28 cellular contexts compared by ENCODE assay signal in genomic region chr7:157726764-157727163, GRCh38.
"Had no signal": no experiment of that assay in that cellular context is flagged by ENCODE, and none has a peak within 500 bp of the region (broad histone marks: within the 10 kb centered on the region; RNA-seq: fewer than 3 reads in every experiment).

No MANE protein-coding gene starts in this region.

- H3K36me3 ChIP-seq: ovary, right lobe of liver, sigmoid colon, stomach, thoracic aorta, thyroid gland, tibial nerve, upper lobe of left lung, vagina had no signal

- H3K27ac ChIP-seq: ovary, parathyroid adenoma, psoas muscle, right lobe of liver, sigmoid colon, stomach, thoracic aorta, thyroid gland, tibial nerve, upper lobe of left lung, vagina had no signal

- H3K4me1 Mint-ChIP-seq: stimulated activated effector memory CD8-positive, alpha-beta T cell treated with anti-CD3 and anti-CD28 coated beads, Interleukin-12 subunit alpha, Interleukin-12 subunit beta, amount 100 ng/mL, for 72 hours; stimulated activated naive B cell treated with anti-CD40 and anti-IgM and Interleukin-4, amounts not matched to agents 10 μg/mL and 1 μg/mL and 100 μg/mL, for 72 hours had no signal

- H3K4me3 ChIP-seq: ovary, psoas muscle, right lobe of liver, sigmoid colon, stomach, thoracic aorta, thyroid gland, tibial nerve, upper lobe of left lung, vagina had no signal

- H3K27me3 ChIP-seq: ovary, right lobe of liver, sigmoid colon, thyroid gland, upper lobe of left lung, vagina had no signal

- DNase-seq: nephron progenitor cell; occipital lobe; ovary; psoas muscle; right lobe of liver; sigmoid colon; small intestine; stimulated activated CD4-positive, alpha-beta T cell treated with anti-CD3 and anti-CD28 coated beads, Interleukin-15, amount 100 ng/mL, for 24 hours; stimulated activated CD4-positive, alpha-beta T cell treated with anti-CD3 and anti-CD28 coated beads, Interleukin-2, amount 100 ng/mL, for 24 hours; stimulated activated CD4-positive, alpha-beta T cell treated with anti-CD3 and anti-CD28 coated beads, Interleukin-2, amount 100 ng/mL, for 48 hours; stimulated activated CD4-positive, alpha-beta T cell treated with anti-CD3 and anti-CD28 coated beads, Interleukin-4, amount 100 ng/mL, for 24 hours; stimulated activated naive B cell treated with anti-CD40 and anti-IgM and Interleukin-4, amounts not matched to agents 10 μg/mL and 1 μg/mL and 100 μg/mL, for 72 hours; stimulated activated naive CD4-positive, alpha-beta T cell treated with Interleukin-2 at 50 U/mL for 16 hours; stomach; thyroid gland; trophoblast cell; upper lobe of left lung had no signal

- H3K9me3 Mint-ChIP-seq: natural killer cell treated with Interleukin-12 subunit alpha and Interleukin-12 subunit beta and Interleukin-15 and Interleukin-18, amount 100 ng/mL, for 72 hours; nephron progenitor cell; neural crest cell; stimulated activated effector memory CD8-positive, alpha-beta T cell treated with anti-CD3 and anti-CD28 coated beads, Interleukin-12 subunit alpha, Interleukin-12 subunit beta, amount 100 ng/mL, for 72 hours; stimulated activated naive CD8-positive, alpha-beta T cell treated with anti-CD3 and anti-CD28 coated beads, Interleukin-15, Interleukin-2, amounts not matched to agents 100 ng/mL and 50 ng/mL, for 24 hours had no signal

- H3K79me2 ChIP-seq: parathyroid adenoma had no signal

- H2AFZ ChIP-seq: parathyroid adenoma had no signal

- H3K9me3 ChIP-seq: ovary, psoas muscle, right lobe of liver, sigmoid colon, stomach, thoracic aorta, thyroid gland, tibial nerve, upper lobe of left lung, vagina had no signal

- H3K36me3 Mint-ChIP-seq: natural killer cell treated with Interleukin-12 subunit alpha and Interleukin-12 subunit beta and Interleukin-15 and Interleukin-18, amount 100 ng/mL, for 72 hours; stimulated activated effector memory CD8-positive, alpha-beta T cell treated with anti-CD3 and anti-CD28 coated beads, Interleukin-12 subunit alpha, Interleukin-12 subunit beta, amount 100 ng/mL, for 72 hours; stimulated activated naive B cell treated with anti-CD40 and anti-IgM and Interleukin-4, amounts not matched to agents 10 μg/mL and 1 μg/mL and 100 μg/mL, for 72 hours had no signal

- H3K27ac Mint-ChIP-seq: natural killer cell treated with Interleukin-12 subunit alpha and Interleukin-12 subunit beta and Interleukin-15 and Interleukin-18, amount 100 ng/mL, for 72 hours; progenitor cell of endocrine pancreas; stimulated activated effector memory CD8-positive, alpha-beta T cell treated with anti-CD3 and anti-CD28 coated beads, Interleukin-12 subunit alpha, Interleukin-12 subunit beta, amount 100 ng/mL, for 72 hours; stimulated activated naive B cell treated with anti-CD40 and anti-IgM and Interleukin-4, amounts not matched to agents 10 μg/mL and 1 μg/mL and 100 μg/mL, for 72 hours had no signal

- H3K4me3 Mint-ChIP-seq: natural killer cell treated with Interleukin-12 subunit alpha and Interleukin-12 subunit beta and Interleukin-15 and Interleukin-18, amount 100 ng/mL, for 72 hours; nephron progenitor cell; neural crest cell; stimulated activated effector memory CD8-positive, alpha-beta T cell treated with anti-CD3 and anti-CD28 coated beads, Interleukin-12 subunit alpha, Interleukin-12 subunit beta, amount 100 ng/mL, for 72 hours; stimulated activated naive B cell treated with anti-CD40 and anti-IgM and Interleukin-4, amounts not matched to agents 10 μg/mL and 1 μg/mL and 100 μg/mL, for 72 hours; stimulated activated naive CD8-positive, alpha-beta T cell treated with anti-CD3 and anti-CD28 coated beads, Interleukin-15, Interleukin-2, amounts not matched to agents 100 ng/mL and 50 ng/mL, for 24 hours had no signal

- FAIRE-seq: small intestine, urothelium cell line had no signal

- ATAC-seq: psoas muscle; right cardiac atrium; right lobe of liver; stimulated activated naive B cell treated with anti-CD40 and anti-IgM and Interleukin-4, amounts not matched to agents 10 μg/mL and 1 μg/mL and 100 μg/mL, for 72 hours had no signal

- H3K4me1 ChIP-seq: parathyroid adenoma, psoas muscle, right lobe of liver, sigmoid colon, stomach, thyroid gland, tibial nerve, upper lobe of left lung, vagina had no signal

- H3K9ac ChIP-seq: parathyroid adenoma had no signal
